In the genomic region with DNA sequence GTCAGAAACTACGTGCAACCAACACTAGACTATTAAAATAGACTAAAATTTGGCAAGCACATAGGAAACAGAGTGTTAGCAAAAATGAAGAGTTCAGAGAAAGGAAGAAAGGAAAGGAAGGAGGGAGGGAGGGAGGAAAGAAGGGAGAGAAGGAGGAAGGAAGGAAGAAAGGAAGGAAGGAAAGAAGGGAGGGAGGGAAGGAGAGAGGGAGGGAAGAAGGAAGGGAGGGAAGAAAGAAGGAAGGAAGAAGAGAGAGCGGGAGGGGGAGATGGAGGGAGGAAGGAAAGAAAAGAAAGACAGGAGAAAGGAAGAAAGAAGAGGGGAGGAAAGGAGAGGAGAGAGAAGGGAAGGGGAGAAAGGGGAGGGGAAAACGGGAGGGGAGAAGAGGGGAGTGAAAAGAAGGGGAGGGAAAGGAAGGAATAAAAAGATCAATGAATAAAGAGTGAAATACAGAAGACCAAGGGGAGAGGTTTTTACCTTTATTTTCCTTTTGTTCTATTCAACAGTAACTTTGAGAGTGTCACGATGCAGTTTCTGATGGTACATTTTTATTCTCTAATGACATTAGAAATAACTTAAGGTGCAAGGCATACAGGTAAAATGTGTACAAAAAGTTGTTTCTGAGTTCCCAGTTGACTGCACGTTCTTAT, we compare ENCODE assay signal across 1 cellular context.
TF ChIP-seq lines count a peak whose summit lies in the region.

No MANE protein-coding gene starts in this region.

TF ChIP-seq in K562, 482 proteins besides CTCF, POLR2A, EP300 and RAD21 (continued from another document):
- TF ChIP-seq, protein P1, sequence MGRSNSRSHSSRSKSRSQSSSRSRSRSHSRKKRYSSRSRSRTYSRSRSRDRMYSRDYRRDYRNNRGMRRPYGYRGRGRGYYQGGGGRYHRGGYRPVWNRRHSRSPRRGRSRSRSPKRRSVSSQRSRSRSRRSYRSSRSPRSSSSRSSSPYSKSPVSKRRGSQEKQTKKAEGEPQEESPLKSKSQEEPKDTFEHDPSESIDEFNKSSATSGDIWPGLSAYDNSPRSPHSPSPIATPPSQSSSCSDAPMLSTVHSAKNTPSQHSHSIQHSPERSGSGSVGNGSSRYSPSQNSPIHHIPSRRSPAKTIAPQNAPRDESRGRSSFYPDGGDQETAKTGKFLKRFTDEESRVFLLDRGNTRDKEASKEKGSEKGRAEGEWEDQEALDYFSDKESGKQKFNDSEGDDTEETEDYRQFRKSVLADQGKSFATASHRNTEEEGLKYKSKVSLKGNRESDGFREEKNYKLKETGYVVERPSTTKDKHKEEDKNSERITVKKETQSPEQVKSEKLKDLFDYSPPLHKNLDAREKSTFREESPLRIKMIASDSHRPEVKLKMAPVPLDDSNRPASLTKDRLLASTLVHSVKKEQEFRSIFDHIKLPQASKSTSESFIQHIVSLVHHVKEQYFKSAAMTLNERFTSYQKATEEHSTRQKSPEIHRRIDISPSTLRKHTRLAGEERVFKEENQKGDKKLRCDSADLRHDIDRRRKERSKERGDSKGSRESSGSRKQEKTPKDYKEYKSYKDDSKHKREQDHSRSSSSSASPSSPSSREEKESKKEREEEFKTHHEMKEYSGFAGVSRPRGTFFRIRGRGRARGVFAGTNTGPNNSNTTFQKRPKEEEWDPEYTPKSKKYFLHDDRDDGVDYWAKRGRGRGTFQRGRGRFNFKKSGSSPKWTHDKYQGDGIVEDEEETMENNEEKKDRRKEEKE (IDR thresholded peaks at IDR 0.05; ENCODE audit: borderline replicate concordance in 1 of 2, control insufficient read depth in 1 of 2, low read depth in 2 of 2, low read length in 1 of 2), result peak in 1 of 2 experiments; percentile 35; a peak in 1 of 4 replicates
- TF ChIP-seq ZNF12 (CRISPR knock-in tag; IDR thresholded peaks at IDR 0.05), result no peak
- TF ChIP-seq, protein P2, sequence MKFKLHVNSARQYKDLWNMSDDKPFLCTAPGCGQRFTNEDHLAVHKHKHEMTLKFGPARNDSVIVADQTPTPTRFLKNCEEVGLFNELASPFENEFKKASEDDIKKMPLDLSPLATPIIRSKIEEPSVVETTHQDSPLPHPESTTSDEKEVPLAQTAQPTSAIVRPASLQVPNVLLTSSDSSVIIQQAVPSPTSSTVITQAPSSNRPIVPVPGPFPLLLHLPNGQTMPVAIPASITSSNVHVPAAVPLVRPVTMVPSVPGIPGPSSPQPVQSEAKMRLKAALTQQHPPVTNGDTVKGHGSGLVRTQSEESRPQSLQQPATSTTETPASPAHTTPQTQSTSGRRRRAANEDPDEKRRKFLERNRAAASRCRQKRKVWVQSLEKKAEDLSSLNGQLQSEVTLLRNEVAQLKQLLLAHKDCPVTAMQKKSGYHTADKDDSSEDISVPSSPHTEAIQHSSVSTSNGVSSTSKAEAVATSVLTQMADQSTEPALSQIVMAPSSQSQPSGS (CRISPR knock-in tag; IDR thresholded peaks at IDR 0.05), result no peak
- TF ChIP-seq, protein P3, sequence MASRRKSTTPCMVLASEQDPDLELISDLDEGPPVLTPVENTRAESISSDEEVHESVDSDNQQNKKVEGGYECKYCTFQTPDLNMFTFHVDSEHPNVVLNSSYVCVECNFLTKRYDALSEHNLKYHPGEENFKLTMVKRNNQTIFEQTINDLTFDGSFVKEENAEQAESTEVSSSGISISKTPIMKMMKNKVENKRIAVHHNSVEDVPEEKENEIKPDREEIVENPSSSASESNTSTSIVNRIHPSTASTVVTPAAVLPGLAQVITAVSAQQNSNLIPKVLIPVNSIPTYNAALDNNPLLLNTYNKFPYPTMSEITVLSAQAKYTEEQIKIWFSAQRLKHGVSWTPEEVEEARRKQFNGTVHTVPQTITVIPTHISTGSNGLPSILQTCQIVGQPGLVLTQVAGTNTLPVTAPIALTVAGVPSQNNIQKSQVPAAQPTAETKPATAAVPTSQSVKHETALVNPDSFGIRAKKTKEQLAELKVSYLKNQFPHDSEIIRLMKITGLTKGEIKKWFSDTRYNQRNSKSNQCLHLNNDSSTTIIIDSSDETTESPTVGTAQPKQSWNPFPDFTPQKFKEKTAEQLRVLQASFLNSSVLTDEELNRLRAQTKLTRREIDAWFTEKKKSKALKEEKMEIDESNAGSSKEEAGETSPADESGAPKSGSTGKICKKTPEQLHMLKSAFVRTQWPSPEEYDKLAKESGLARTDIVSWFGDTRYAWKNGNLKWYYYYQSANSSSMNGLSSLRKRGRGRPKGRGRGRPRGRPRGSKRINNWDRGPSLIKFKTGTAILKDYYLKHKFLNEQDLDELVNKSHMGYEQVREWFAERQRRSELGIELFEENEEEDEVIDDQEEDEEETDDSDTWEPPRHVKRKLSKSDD (conservative IDR thresholded peaks at IDR 0.05; ENCODE audit: low read length), result no peak
- no peak for TF ChIP-seq MYBL2 (IDR thresholded peaks at IDR 0.05; ENCODE audit: low read depth)
- TF ChIP-seq MYBL2 (CRISPR knock-in tag; IDR thresholded peaks at IDR 0.05; ENCODE audit: borderline replicate concordance), result no peak
- TF ChIP-seq ZNF408 (CRISPR knock-in tag; IDR thresholded peaks at IDR 0.05; ENCODE audit: low read depth), result no peak
- TF ChIP-seq BACH1 (tag; IDR thresholded peaks at IDR 0.05), result no peak
- no peak for TF ChIP-seq FOXK2 (conservative IDR thresholded peaks at IDR 0.05 in 1 of 2, IDR thresholded peaks at IDR 0.05 in 1 of 2; ENCODE audit: low read depth in 2 of 2)
- no peak for TF ChIP-seq E2F3 (CRISPR knock-in tag; IDR thresholded peaks at IDR 0.05)
- no peak for TF ChIP-seq CHCHD3 (CRISPR knock-in tag; IDR thresholded peaks at IDR 0.05)
- TF ChIP-seq, protein P4, sequence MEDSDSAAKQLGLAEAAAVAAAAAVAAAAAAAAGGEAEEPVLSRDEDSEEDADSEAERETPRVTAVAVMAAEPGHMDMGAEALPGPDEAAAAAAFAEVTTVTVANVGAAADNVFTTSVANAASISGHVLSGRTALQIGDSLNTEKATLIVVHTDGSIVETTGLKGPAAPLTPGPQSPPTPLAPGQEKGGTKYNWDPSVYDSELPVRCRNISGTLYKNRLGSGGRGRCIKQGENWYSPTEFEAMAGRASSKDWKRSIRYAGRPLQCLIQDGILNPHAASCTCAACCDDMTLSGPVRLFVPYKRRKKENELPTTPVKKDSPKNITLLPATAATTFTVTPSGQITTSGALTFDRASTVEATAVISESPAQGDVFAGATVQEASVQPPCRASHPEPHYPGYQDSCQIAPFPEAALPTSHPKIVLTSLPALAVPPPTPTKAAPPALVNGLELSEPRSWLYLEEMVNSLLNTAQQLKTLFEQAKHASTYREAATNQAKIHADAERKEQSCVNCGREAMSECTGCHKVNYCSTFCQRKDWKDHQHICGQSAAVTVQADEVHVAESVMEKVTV (CRISPR knock-in tag; IDR thresholded peaks at IDR 0.05), result no peak
- no peak for TF ChIP-seq ZNF134 (CRISPR knock-in tag; conservative IDR thresholded peaks at IDR 0.05)
- TF ChIP-seq PCBP1 (IDR thresholded peaks at IDR 0.05; ENCODE audit: low read depth, low read length, poor library complexity, severe bottlenecking), result peak; percentile 59
- no peak for TF ChIP-seq PHF8 (IDR thresholded peaks at IDR 0.05; ENCODE audit: borderline replicate concordance, low read length)
- TF ChIP-seq HNRNPK (IDR thresholded peaks at IDR 0.05; ENCODE audit: low read depth, low read length, poor library complexity, severe bottlenecking), result peak; percentile 71
- TF ChIP-seq, protein P5, sequence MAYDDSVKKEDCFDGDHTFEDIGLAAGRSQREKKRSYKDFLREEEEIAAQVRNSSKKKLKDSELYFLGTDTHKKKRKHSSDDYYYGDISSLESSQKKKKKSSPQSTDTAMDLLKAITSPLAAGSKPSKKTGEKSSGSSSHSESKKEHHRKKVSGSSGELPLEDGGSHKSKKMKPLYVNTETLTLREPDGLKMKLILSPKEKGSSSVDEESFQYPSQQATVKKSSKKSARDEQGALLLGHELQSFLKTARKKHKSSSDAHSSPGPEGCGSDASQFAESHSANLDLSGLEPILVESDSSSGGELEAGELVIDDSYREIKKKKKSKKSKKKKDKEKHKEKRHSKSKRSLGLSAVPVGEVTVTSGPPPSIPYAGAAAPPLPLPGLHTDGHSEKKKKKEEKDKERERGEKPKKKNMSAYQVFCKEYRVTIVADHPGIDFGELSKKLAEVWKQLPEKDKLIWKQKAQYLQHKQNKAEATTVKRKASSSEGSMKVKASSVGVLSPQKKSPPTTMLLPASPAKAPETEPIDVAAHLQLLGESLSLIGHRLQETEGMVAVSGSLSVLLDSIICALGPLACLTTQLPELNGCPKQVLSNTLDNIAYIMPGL (CRISPR knock-in tag; IDR thresholded peaks at IDR 0.05), result no peak
- no peak for TF ChIP-seq ZNF3 (CRISPR knock-in tag; IDR thresholded peaks at IDR 0.05)
